ENCODE assay signal across 1 cellular context in genomic region chr1:27858072-27858948, GRCh38.
TF ChIP-seq lines count a peak whose summit lies in the region.

No MANE protein-coding gene starts in this region.

TF ChIP-seq in GM12878, 131 proteins besides CTCF, POLR2A, EP300 and RAD21 (continued from another document and continues in another):
- TF ChIP-seq, protein P1, sequence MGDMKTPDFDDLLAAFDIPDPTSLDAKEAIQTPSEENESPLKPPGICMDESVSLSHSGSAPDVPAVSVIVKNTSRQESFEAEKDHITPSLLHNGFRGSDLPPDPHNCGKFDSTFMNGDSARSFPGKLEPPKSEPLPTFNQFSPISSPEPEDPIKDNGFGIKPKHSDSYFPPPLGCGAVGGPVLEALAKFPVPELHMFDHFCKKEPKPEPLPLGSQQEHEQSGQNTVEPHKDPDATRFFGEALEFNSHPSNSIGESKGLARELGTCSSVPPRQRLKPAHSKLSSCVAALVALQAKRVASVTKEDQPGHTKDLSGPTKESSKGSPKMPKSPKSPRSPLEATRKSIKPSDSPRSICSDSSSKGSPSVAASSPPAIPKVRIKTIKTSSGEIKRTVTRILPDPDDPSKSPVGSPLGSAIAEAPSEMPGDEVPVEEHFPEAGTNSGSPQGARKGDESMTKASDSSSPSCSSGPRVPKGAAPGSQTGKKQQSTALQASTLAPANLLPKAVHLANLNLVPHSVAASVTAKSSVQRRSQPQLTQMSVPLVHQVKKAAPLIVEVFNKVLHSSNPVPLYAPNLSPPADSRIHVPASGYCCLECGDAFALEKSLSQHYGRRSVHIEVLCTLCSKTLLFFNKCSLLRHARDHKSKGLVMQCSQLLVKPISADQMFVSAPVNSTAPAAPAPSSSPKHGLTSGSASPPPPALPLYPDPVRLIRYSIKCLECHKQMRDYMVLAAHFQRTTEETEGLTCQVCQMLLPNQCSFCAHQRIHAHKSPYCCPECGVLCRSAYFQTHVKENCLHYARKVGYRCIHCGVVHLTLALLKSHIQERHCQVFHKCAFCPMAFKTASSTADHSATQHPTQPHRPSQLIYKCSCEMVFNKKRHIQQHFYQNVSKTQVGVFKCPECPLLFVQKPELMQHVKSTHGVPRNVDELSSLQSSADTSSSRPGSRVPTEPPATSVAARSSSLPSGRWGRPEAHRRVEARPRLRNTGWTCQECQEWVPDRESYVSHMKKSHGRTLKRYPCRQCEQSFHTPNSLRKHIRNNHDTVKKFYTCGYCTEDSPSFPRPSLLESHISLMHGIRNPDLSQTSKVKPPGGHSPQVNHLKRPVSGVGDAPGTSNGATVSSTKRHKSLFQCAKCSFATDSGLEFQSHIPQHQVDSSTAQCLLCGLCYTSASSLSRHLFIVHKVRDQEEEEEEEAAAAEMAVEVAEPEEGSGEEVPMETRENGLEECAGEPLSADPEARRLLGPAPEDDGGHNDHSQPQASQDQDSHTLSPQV (IDR thresholded peaks at IDR 0.05): peak; percentile 15; the same call in 1 of the 2 replicates
- TF ChIP-seq POU2F2 (IDR thresholded peaks at IDR 0.05; ENCODE audit: borderline replicate concordance, low read depth, low read length): peak; percentile 61; the same call in 1 of the 3 replicates
- no peak for TF ChIP-seq BRCA1 (IDR thresholded peaks at IDR 0.05; ENCODE audit: low read depth, low read length)
- no peak for TF ChIP-seq POLR2AphosphoS2 (IDR thresholded peaks at IDR 0.05; ENCODE audit: low read depth, low read length)
- 0 out of 2 replicates have a peak, but pooled peaks have one; percentile 10 for TF ChIP-seq ZNF687 (IDR thresholded peaks at IDR 0.05)
- no peak for TF ChIP-seq CHD1 (IDR thresholded peaks at IDR 0.05; ENCODE audit: low read depth, low read length)
- TF ChIP-seq STAT1 (conservative IDR thresholded peaks at IDR 0.05): no peak
- TF ChIP-seq SREBF1 (IDR thresholded peaks at IDR 0.05; ENCODE audit: low read length): no peak
- TF ChIP-seq REST (IDR thresholded peaks at IDR 0.05; ENCODE audit: low read depth, low read length): no peak
- TF ChIP-seq HDGF (IDR thresholded peaks at IDR 0.05): no peak
- TF ChIP-seq RCOR1 (conservative IDR thresholded peaks at IDR 0.05; ENCODE audit: low read depth, low read length): no peak
- TF ChIP-seq, protein P2, sequence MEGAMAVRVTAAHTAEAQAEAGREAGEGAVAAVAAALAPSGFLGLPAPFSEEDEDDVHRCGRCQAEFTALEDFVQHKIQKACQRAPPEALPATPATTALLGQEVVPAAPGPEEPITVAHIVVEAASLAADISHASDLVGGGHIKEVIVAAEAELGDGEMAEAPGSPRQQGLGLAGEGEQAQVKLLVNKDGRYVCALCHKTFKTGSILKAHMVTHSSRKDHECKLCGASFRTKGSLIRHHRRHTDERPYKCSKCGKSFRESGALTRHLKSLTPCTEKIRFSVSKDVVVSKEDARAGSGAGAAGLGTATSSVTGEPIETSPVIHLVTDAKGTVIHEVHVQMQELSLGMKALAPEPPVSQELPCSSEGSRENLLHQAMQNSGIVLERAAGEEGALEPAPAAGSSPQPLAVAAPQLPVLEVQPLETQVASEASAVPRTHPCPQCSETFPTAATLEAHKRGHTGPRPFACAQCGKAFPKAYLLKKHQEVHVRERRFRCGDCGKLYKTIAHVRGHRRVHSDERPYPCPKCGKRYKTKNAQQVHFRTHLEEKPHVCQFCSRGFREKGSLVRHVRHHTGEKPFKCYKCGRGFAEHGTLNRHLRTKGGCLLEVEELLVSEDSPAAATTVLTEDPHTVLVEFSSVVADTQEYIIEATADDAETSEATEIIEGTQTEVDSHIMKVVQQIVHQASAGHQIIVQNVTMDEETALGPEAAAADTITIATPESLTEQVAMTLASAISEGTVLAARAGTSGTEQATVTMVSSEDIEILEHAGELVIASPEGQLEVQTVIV (IDR thresholded peaks at IDR 0.05; ENCODE audit: borderline replicate concordance, partially characterized antibody): no peak
- TF ChIP-seq ZBTB11 (CRISPR knock-in tag; IDR thresholded peaks at IDR 0.05): no peak
- no peak for TF ChIP-seq EED (IDR thresholded peaks at IDR 0.05; ENCODE audit: low read depth)
- TF ChIP-seq SMC3 (IDR thresholded peaks at IDR 0.05; ENCODE audit: borderline replicate concordance, low read length): peak; percentile 99
- peak; percentile 41; the same call in 1 of the 2 replicates for TF ChIP-seq RB1 (IDR thresholded peaks at IDR 0.05; ENCODE audit: borderline replicate concordance)
- TF ChIP-seq HCFC1 (IDR thresholded peaks at IDR 0.05; ENCODE audit: low read length): no peak
- no peak for TF ChIP-seq PBX3 (IDR thresholded peaks at IDR 0.05; ENCODE audit: insufficient replicate concordance, low read depth, low read length)
- no peak for TF ChIP-seq CHD4 (IDR thresholded peaks at IDR 0.05)
- TF ChIP-seq HDAC6 (IDR thresholded peaks at IDR 0.05; ENCODE audit: unreplicated experiment): no peak
- no peak for TF ChIP-seq CEBPB (IDR thresholded peaks at IDR 0.05; ENCODE audit: borderline replicate concordance in 1 of 2, low read depth in 2 of 2, low read length in 2 of 2)
- no peak for TF ChIP-seq SMAD5 (IDR thresholded peaks at IDR 0.05; ENCODE audit: low read depth)
- no peak for TF ChIP-seq MYB (IDR thresholded peaks at IDR 0.05; ENCODE audit: borderline replicate concordance, low read depth, low read length)
- TF ChIP-seq HSF1 (IDR thresholded peaks at IDR 0.05; ENCODE audit: low read depth, low read length): no peak
- TF ChIP-seq TARDBP (IDR thresholded peaks at IDR 0.05; ENCODE audit: borderline replicate concordance): no peak
- no peak for TF ChIP-seq GABPA (IDR thresholded peaks at IDR 0.05; ENCODE audit: low read depth)
- no peak for TF ChIP-seq YBX1 (IDR thresholded peaks at IDR 0.05)
- TF ChIP-seq E2F8 (IDR thresholded peaks at IDR 0.05; ENCODE audit: low read depth, partially characterized antibody): no peak
- TF ChIP-seq YY1 (IDR thresholded peaks at IDR 0.05; ENCODE audit: low read depth, low read length): peak; percentile 72
